26 cellular contexts compared by ENCODE assay signal in genomic region chrX:119127643-119128042, GRCh38.
"Had no signal": no experiment of that assay in that cellular context is flagged by ENCODE, and none has a peak within 500 bp of the region (broad histone marks: within the 10 kb centered on the region; RNA-seq: fewer than 3 reads in every experiment).

KIAA1210 (minus strand) TSS chrX:119127812; CDS start chrX:119123642, 4,170 bp downstream.

- ATAC-seq: naive thymus-derived CD8-positive, alpha-beta T cell; natural killer cell treated with Interleukin-12 subunit alpha and Interleukin-12 subunit beta and Interleukin-15 and Interleukin-18, amount 100 ng/mL, for 72 hours; psoas muscle; right cardiac atrium; right lobe of liver; stimulated activated effector memory CD8-positive, alpha-beta T cell treated with anti-CD3 and anti-CD28 coated beads, Interleukin-12 subunit alpha, Interleukin-12 subunit beta, amount 100 ng/mL, for 72 hours; stimulated activated naive B cell treated with anti-CD40 and anti-IgM and Interleukin-4, amounts not matched to agents 10 μg/mL and 1 μg/mL and 100 μg/mL, for 72 hours; upper lobe of right lung had no signal

- H3K27me3 Mint-ChIP-seq: progenitor cell of endocrine pancreas; stimulated activated naive CD8-positive, alpha-beta T cell treated with anti-CD3 and anti-CD28 coated beads, Interleukin-15, Interleukin-2, amounts not matched to agents 100 ng/mL and 50 ng/mL, for 24 hours; type B pancreatic cell had no signal

- H3K9me3 Mint-ChIP-seq: naive thymus-derived CD8-positive, alpha-beta T cell; natural killer cell treated with Interleukin-12 subunit alpha and Interleukin-12 subunit beta and Interleukin-15 and Interleukin-18, amount 100 ng/mL, for 72 hours; neural progenitor cell; stimulated activated effector memory CD8-positive, alpha-beta T cell treated with anti-CD3 and anti-CD28 coated beads, Interleukin-12 subunit alpha, Interleukin-12 subunit beta, amount 100 ng/mL, for 72 hours; stimulated activated naive B cell treated with anti-CD40 and anti-IgM and Interleukin-4, amounts not matched to agents 10 μg/mL and 1 μg/mL and 100 μg/mL, for 72 hours; stimulated activated naive CD8-positive, alpha-beta T cell treated with anti-CD3 and anti-CD28 coated beads, Interleukin-15, Interleukin-2, amounts not matched to agents 100 ng/mL and 50 ng/mL, for 24 hours; type B pancreatic cell had no signal

- H3K4me1 Mint-ChIP-seq: naive thymus-derived CD8-positive, alpha-beta T cell; neural progenitor cell; stimulated activated effector memory CD8-positive, alpha-beta T cell treated with anti-CD3 and anti-CD28 coated beads, Interleukin-12 subunit alpha, Interleukin-12 subunit beta, amount 100 ng/mL, for 72 hours had no signal

- H3K4me3 Mint-ChIP-seq: naive thymus-derived CD8-positive, alpha-beta T cell; natural killer cell treated with Interleukin-12 subunit alpha and Interleukin-12 subunit beta and Interleukin-15 and Interleukin-18, amount 100 ng/mL, for 72 hours; neural progenitor cell; stimulated activated effector memory CD8-positive, alpha-beta T cell treated with anti-CD3 and anti-CD28 coated beads, Interleukin-12 subunit alpha, Interleukin-12 subunit beta, amount 100 ng/mL, for 72 hours; stimulated activated naive B cell treated with anti-CD40 and anti-IgM and Interleukin-4, amounts not matched to agents 10 μg/mL and 1 μg/mL and 100 μg/mL, for 72 hours; stimulated activated naive CD8-positive, alpha-beta T cell treated with anti-CD3 and anti-CD28 coated beads, Interleukin-15, Interleukin-2, amounts not matched to agents 100 ng/mL and 50 ng/mL, for 24 hours; type B pancreatic cell had no signal

- DNase-seq: naive thymus-derived CD8-positive, alpha-beta T cell; occipital lobe; ovary; posterior cingulate gyrus; psoas muscle; right cardiac atrium; right lobe of liver; sigmoid colon; small intestine; stimulated activated CD4-positive, alpha-beta T cell treated with anti-CD3 and anti-CD28 coated beads, Interleukin-15, amount 100 ng/mL, for 24 hours; stimulated activated CD4-positive, alpha-beta T cell treated with anti-CD3 and anti-CD28 coated beads, Interleukin-2, amount 100 ng/mL, for 24 hours; stimulated activated CD4-positive, alpha-beta T cell treated with anti-CD3 and anti-CD28 coated beads, Interleukin-2, amount 100 ng/mL, for 48 hours; stimulated activated CD4-positive, alpha-beta T cell treated with anti-CD3 and anti-CD28 coated beads, Interleukin-4, amount 100 ng/mL, for 24 hours; stimulated activated naive B cell treated with anti-CD40 and anti-IgM and Interleukin-4, amounts not matched to agents 10 μg/mL and 1 μg/mL and 100 μg/mL, for 72 hours; stimulated activated naive CD4-positive, alpha-beta T cell treated with Interleukin-2 at 50 U/mL for 16 hours; stomach; tibial artery; transverse colon; upper lobe of right lung; uterus had no signal

- H3K36me3 Mint-ChIP-seq: naive thymus-derived CD8-positive, alpha-beta T cell; natural killer cell treated with Interleukin-12 subunit alpha and Interleukin-12 subunit beta and Interleukin-15 and Interleukin-18, amount 100 ng/mL, for 72 hours; neural progenitor cell; stimulated activated effector memory CD8-positive, alpha-beta T cell treated with anti-CD3 and anti-CD28 coated beads, Interleukin-12 subunit alpha, Interleukin-12 subunit beta, amount 100 ng/mL, for 72 hours; stimulated activated naive B cell treated with anti-CD40 and anti-IgM and Interleukin-4, amounts not matched to agents 10 μg/mL and 1 μg/mL and 100 μg/mL, for 72 hours; type B pancreatic cell had no signal

- H3K27ac Mint-ChIP-seq: natural killer cell treated with Interleukin-12 subunit alpha and Interleukin-12 subunit beta and Interleukin-15 and Interleukin-18, amount 100 ng/mL, for 72 hours; neural progenitor cell; progenitor cell of endocrine pancreas; stimulated activated effector memory CD8-positive, alpha-beta T cell treated with anti-CD3 and anti-CD28 coated beads, Interleukin-12 subunit alpha, Interleukin-12 subunit beta, amount 100 ng/mL, for 72 hours; stimulated activated naive B cell treated with anti-CD40 and anti-IgM and Interleukin-4, amounts not matched to agents 10 μg/mL and 1 μg/mL and 100 μg/mL, for 72 hours; stimulated activated naive CD8-positive, alpha-beta T cell treated with anti-CD3 and anti-CD28 coated beads, Interleukin-15, Interleukin-2, amounts not matched to agents 100 ng/mL and 50 ng/mL, for 24 hours; type B pancreatic cell had no signal
